In the genomic region with DNA sequence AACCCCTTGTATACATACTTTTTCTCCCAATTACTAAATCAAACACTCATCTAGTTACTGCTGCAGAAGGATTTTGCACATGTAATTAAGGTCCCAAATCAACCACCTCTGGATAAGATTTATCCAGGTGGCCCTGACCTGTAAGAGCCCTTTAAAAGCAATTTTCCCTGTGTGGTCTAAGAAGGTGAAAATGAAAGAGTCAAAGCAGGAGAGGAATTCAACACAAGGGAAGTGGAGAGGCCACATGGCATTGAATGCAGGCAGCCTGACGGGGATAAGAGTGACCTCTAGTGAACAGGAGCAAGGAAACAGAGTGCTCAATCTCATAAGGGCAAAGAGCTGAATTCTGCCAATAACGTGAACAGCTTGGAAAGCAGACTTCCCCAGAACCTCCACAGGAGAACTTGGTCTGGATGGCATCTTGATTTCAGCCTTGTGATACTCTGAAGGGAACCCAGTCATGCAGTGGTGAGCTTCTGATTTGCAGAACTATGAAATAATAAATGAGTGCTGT, we compare ENCODE assay signal across 8 cellular contexts. TPM values are rescaled to one million over a fixed set of nuclear protein-coding genes. Genes with fewer than 3 reads are reported as not detected.
DNase-seq lines count a peak whose midpoint lies in the region; ATAC-seq and TF ChIP-seq lines count a peak whose summit lies in the region.

No MANE protein-coding gene starts in this region.

- no peak overlapping the region for H3K4me3 ChIP-seq in fibroblast of mammary gland (ENCODE audit: control insufficient read depth, low read depth, low read length)

- POLR2A ChIA-PET in activated CD4-positive, alpha-beta memory T cell treated with anti-CD3 and anti-CD28 coated beads for 36 hours (lab: Charles Lee) = no interaction called here
- POLR2A ChIA-PET in activated CD4-positive, alpha-beta memory T cell treated with anti-CD3 and anti-CD28 coated beads, Interleukin-2, amount 10 ng/mL, durations not matched to agents 7 days and 5 days (lab: Charles Lee) = no interaction called here

- peaks cover 86% of the 10 kb centered on the region for H3K4me1 Mint-ChIP-seq in activated CD4-positive, alpha-beta memory T cell treated with anti-CD3 and anti-CD28 coated beads for 36 hours (ENCODE audit: low read depth)
- H3K4me1 Mint-ChIP-seq in activated CD4-positive, alpha-beta memory T cell treated with anti-CD3 and anti-CD28 coated beads, Interleukin-2, amount 10 ng/mL, durations not matched to agents 7 days and 5 days = peaks cover 36% of the 10 kb centered on the region

- intact Hi-C loops in activated CD4-positive, alpha-beta memory T cell treated with anti-CD3 and anti-CD28 coated beads for 36 hours (cut with micrococcal nuclease) = loop anchor here (2.0 kb wide), 1 partner anchor 14 kb away; no protein-coding TSS in a partner anchor

- TF ChIP-seq RAD21 in Ishikawa (IDR thresholded peaks at IDR 0.05; ENCODE audit: low read depth) = peak; percentile 18; the same call in 1 of the 2 replicates

- TF ChIP-seq EP300 in Ishikawa (IDR thresholded peaks at IDR 0.05; ENCODE audit: borderline replicate concordance) = no peak

- CTCF ChIA-PET in activated CD4-positive, alpha-beta memory T cell treated with anti-CD3 and anti-CD28 coated beads for 36 hours (lab: Charles Lee) = interaction anchor here (0.9 to 1.0 kb wide), 3 partner anchors 8 to 103 kb away, joined by 3 to 4 read pairs (median 3); no protein-coding TSS in a partner anchor
- CTCF ChIA-PET in activated CD4-positive, alpha-beta memory T cell treated with anti-CD3 and anti-CD28 coated beads, Interleukin-2, amount 10 ng/mL, durations not matched to agents 7 days and 5 days (lab: Charles Lee) = interaction anchor here (0.6 to 2.8 kb wide), 3 partner anchors 18 to 30 kb away, joined by 3 to 17 read pairs (median 3); no protein-coding TSS in a partner anchor

- no peaks in the 10 kb centered on the region for H3K9me3 Mint-ChIP-seq in activated CD4-positive, alpha-beta memory T cell treated with anti-CD3 and anti-CD28 coated beads for 36 hours
- H3K9me3 Mint-ChIP-seq in activated CD4-positive, alpha-beta memory T cell treated with anti-CD3 and anti-CD28 coated beads, Interleukin-2, amount 10 ng/mL, durations not matched to agents 7 days and 5 days = no peaks in the 10 kb centered on the region

- peaks cover 6% of the 10 kb centered on the region for H3K36me3 Mint-ChIP-seq in activated CD4-positive, alpha-beta memory T cell treated with anti-CD3 and anti-CD28 coated beads for 36 hours
- H3K36me3 Mint-ChIP-seq in activated CD4-positive, alpha-beta memory T cell treated with anti-CD3 and anti-CD28 coated beads, Interleukin-2, amount 10 ng/mL, durations not matched to agents 7 days and 5 days (ENCODE audit: low read depth) = peaks cover 21% of the 10 kb centered on the region

- ATAC-seq in GM21576 (IDR thresholded peaks at IDR 0.05; ENCODE audit: unreplicated experiment) = peak; percentile 83

- peak overlapping the region; percentile 11 for H3K27ac Mint-ChIP-seq in activated CD4-positive, alpha-beta memory T cell treated with anti-CD3 and anti-CD28 coated beads for 36 hours
- H3K27ac Mint-ChIP-seq in activated CD4-positive, alpha-beta memory T cell treated with anti-CD3 and anti-CD28 coated beads, Interleukin-2, amount 10 ng/mL, durations not matched to agents 7 days and 5 days = no peak overlapping the region

- H3K4me3 Mint-ChIP-seq in activated CD4-positive, alpha-beta memory T cell treated with anti-CD3 and anti-CD28 coated beads for 36 hours = no peak overlapping the region
- H3K4me3 Mint-ChIP-seq in activated CD4-positive, alpha-beta memory T cell treated with anti-CD3 and anti-CD28 coated beads, Interleukin-2, amount 10 ng/mL, durations not matched to agents 7 days and 5 days = no peak overlapping the region

- DNase-seq in activated CD4-positive, alpha-beta memory T cell treated with anti-CD3 and anti-CD28 coated beads for 36 hours = peak; percentile 22
- no peak for DNase-seq in activated CD4-positive, alpha-beta memory T cell treated with anti-CD3 and anti-CD28 coated beads, Interleukin-2, amount 10 ng/mL, durations not matched to agents 7 days and 5 days
- DNase-seq in SW480 (ENCODE audit: low spot score) (peak; percentile 57), fibroblast of mammary gland (ENCODE audit: low read depth) (peak; percentile 54), renal cortical epithelial cell (ENCODE audit: low read depth) (peak; percentile 53), NCI-H1048 (lab: John Stamatoyannopoulos, UW) (no peak)

- peak; percentile 43 for TF ChIP-seq CTCF in fibroblast of mammary gland (conservative IDR thresholded peaks at IDR 0.05; ENCODE audit: control insufficient read depth, insufficient read depth, low read depth, low read length)

- no peaks in the 10 kb centered on the region for H3K27me3 Mint-ChIP-seq in activated CD4-positive, alpha-beta memory T cell treated with anti-CD3 and anti-CD28 coated beads for 36 hours
- H3K27me3 Mint-ChIP-seq in activated CD4-positive, alpha-beta memory T cell treated with anti-CD3 and anti-CD28 coated beads, Interleukin-2, amount 10 ng/mL, durations not matched to agents 7 days and 5 days = no peaks in the 10 kb centered on the region

TF ChIP-seq in Ishikawa, 13 proteins besides CTCF, POLR2A, EP300 and RAD21:
- TF ChIP-seq YY1 (IDR thresholded peaks at IDR 0.05; ENCODE audit: low read depth) = no peak
- TF ChIP-seq, protein P1, sequence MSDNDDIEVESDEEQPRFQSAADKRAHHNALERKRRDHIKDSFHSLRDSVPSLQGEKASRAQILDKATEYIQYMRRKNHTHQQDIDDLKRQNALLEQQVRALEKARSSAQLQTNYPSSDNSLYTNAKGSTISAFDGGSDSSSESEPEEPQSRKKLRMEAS (IDR thresholded peaks at IDR 0.05) = peak; percentile 49; the same call in 1 of the 2 replicates
TF ChIP-seq in Ishikawa: peak in this region for 1.

RNA-seq across cellular contexts. Expression of a gene that starts 27.2 kb away (rescaled TPM):
- 10 to 100 TPM; 76.2 to 76.6 TPM for total RNA-seq in activated CD4-positive, alpha-beta memory T cell treated with anti-CD3 and anti-CD28 coated beads for 36 hours
- 10 to 100 TPM; 80.0 to 92.9 TPM for total RNA-seq in activated CD4-positive, alpha-beta memory T cell treated with anti-CD3 and anti-CD28 coated beads, Interleukin-2, amount 10 ng/mL, durations not matched to agents 7 days and 5 days
- 27.6 and 52.9 TPM in 2 replicates for total RNA-seq in renal cortical epithelial cell

Comparison
In these comparisons a context has a peak if more than half of its experiments do, and no peak if none do; other contexts are left out.
1. DNase-seq: peak in activated CD4-positive, alpha-beta memory T cell treated with anti-CD3 and anti-CD28 coated beads for 36 hours (single experiment), SW480 (single experiment), fibroblast of mammary gland (single experiment) and renal cortical epithelial cell (single experiment); none in activated CD4-positive, alpha-beta memory T cell treated with anti-CD3 and anti-CD28 coated beads, Interleukin-2, amount 10 ng/mL, durations not matched to agents 7 days and 5 days (single experiment) and NCI-H1048 (single experiment).